ENCODE assay signal across 9 cellular contexts in genomic region chr11:65607614-65608426, GRCh38. TPM values are rescaled to one million over a fixed set of nuclear protein-coding genes. Genes with fewer than 3 reads are reported as not detected.
DNase-seq lines count a peak whose midpoint lies in the region; ATAC-seq, FAIRE-seq and TF ChIP-seq lines count a peak whose summit lies in the region.
"Had no signal": no experiment of that assay in that cellular context is flagged by ENCODE, and none has a peak within 500 bp of the region (broad histone marks: within the 10 kb centered on the region; RNA-seq: fewer than 3 reads in every experiment).

No MANE protein-coding gene starts in this region.

- SMC1A ChIA-PET in GM12878 (lab: Charles Lee; ENCODE audit: uncharacterized antibody, unreplicated experiment) = interaction anchor here (1.0 kb wide), 1 partner anchor 13 kb away, joined by 3 read pairs; no protein-coding TSS in a partner anchor

- TF ChIP-seq POLR2A in GM12878 (IDR thresholded peaks at IDR 0.05; ENCODE audit: low read depth, low read length) = peak; percentile 18; the same call in 1 of the 2 replicates
- no peak for TF ChIP-seq POLR2A in thyroid gland (IDR thresholded peaks at IDR 0.05)

- peak overlapping the region; percentile 38 for H3K4me3 Mint-ChIP-seq in CD4-positive, alpha-beta T cell
- peak overlapping the region; percentile 28 for H3K4me3 Mint-ChIP-seq in nephron progenitor cell
- H3K4me3 Mint-ChIP-seq: central memory CD8-positive, alpha-beta T cell had no signal

- RAD21 ChIA-PET in GM12878 (lab: Charles Lee; ENCODE audit: unreplicated experiment) = no interaction called here

- no peak overlapping the region for H3K9ac ChIP-seq in GM12878 (ENCODE audit: control insufficient read depth, insufficient read depth, low read length)

- no peaks in the 10 kb centered on the region for H3K27me3 ChIP-seq in CD4-positive, alpha-beta T cell (ENCODE audit: control insufficient read depth, insufficient read depth, low read length)
- H3K27me3 ChIP-seq in GM12878 (replicated peaks in 1 of 2; ENCODE audit: control insufficient read depth in 2 of 2, insufficient read depth in 2 of 2, low read length in 1 of 2) (no peaks in the 10 kb centered on the region), thyroid gland (no peaks in the 10 kb centered on the region)

- H4K20me1 ChIP-seq in GM12878 (ENCODE audit: control insufficient read depth, insufficient read depth) = no peaks in the 10 kb centered on the region; the same call in 1 of the 2 replicates

- no peaks in the 10 kb centered on the region for H3K27me3 Mint-ChIP-seq in CD4-positive, alpha-beta T cell
- peaks cover 9% of the 10 kb centered on the region for H3K27me3 Mint-ChIP-seq in nephron progenitor cell (ENCODE audit: low read depth, poor library complexity)
- H3K27me3 Mint-ChIP-seq: central memory CD8-positive, alpha-beta T cell had no signal

- peaks cover 85% of the 10 kb centered on the region for H3K36me3 Mint-ChIP-seq in CD4-positive, alpha-beta T cell (ENCODE audit: low read depth)
- peaks cover 47% of the 10 kb centered on the region for H3K36me3 Mint-ChIP-seq in nephron progenitor cell (ENCODE audit: low read depth)

- over 99% methylated on average over 37 of the region's 37 CpGs for WGBS in GM12878 (ENCODE audit: insufficient coverage, insufficient replicate concordance, low lambda C conversion rate, missing lambda C conversion rate)
- 79 to 80% methylated on average over 30 to 33 of the region's 37 CpGs for WGBS in thyroid gland, 2 donors

- no peak for TF ChIP-seq RAD21 in GM12878 (IDR thresholded peaks at IDR 0.05; ENCODE audit: insufficient read depth, low read depth, low read length)

- no peak overlapping the region for H3K27ac Mint-ChIP-seq in CD4-positive, alpha-beta T cell
- no peak overlapping the region for H3K27ac Mint-ChIP-seq in nephron progenitor cell

- H3K9me3 Mint-ChIP-seq in CD4-positive, alpha-beta T cell = no peaks in the 10 kb centered on the region
- H3K9me3 Mint-ChIP-seq in nephron progenitor cell = no peaks in the 10 kb centered on the region
- H3K9me3 Mint-ChIP-seq: central memory CD8-positive, alpha-beta T cell had no signal

- CTCF ChIA-PET in CD4-positive, alpha-beta T cell (lab: Charles Lee) = no interaction called here
- CTCF ChIA-PET in GM12878 (lab: Yijun Ruan, JAX) = interaction anchor here (0.9 to 1.5 kb wide), 2 partner anchors 13 to 20 kb away, joined by 3 read pairs; no protein-coding TSS in a partner anchor

- DNase-seq in CD4-positive, alpha-beta T cell = no peak
- DNase-seq in GM12878 (ENCODE audit: low read depth, low spot score) (no peak), nephron progenitor cell (no peak), thyroid gland (no peak)
- DNase-seq: stimulated activated CD4-positive, alpha-beta T cell treated with anti-CD3 and anti-CD28 coated beads, Interleukin-12 subunit alpha, Interleukin-12 subunit beta, amount 100 ng/mL, for 4 hours had no signal

- no peak for TF ChIP-seq EP300 in GM12878 (IDR thresholded peaks at IDR 0.05; ENCODE audit: borderline replicate concordance in 1 of 2, control insufficient read depth in 1 of 2, low read depth in 2 of 2, low read length in 2 of 2)

- POLR2A ChIA-PET in CD4-positive, alpha-beta T cell (lab: Charles Lee) = no interaction called here
- POLR2A ChIA-PET in GM12878 (lab: Charles Lee) = interaction anchor here (0.6 to 2.5 kb wide), 2 partner anchors 14 to 48 kb away, joined by 3 to 12 read pairs; no protein-coding TSS in a partner anchor

- H3K27ac ChIP-seq in CD4-positive, alpha-beta T cell (ENCODE audit: low read depth, low read length) = no peak overlapping the region
- H3K27ac ChIP-seq in GM12878 (ENCODE audit: control insufficient read depth, insufficient read depth) = no peak overlapping the region
- H3K27ac ChIP-seq in thyroid gland = peak overlapping the region in 1 of 3 donors; percentile 44

- no peak for TF ChIP-seq CTCF in CD4-positive, alpha-beta T cell (IDR thresholded peaks at IDR 0.05)
- TF ChIP-seq CTCF in GM12878 (IDR thresholded peaks at IDR 0.05 in 2 of 3, conservative IDR thresholded peaks at IDR 0.05 in 1 of 3; ENCODE audit: control insufficient read depth in 2 of 3, extremely low read depth in 1 of 3, insufficient read depth in 1 of 3, low read depth in 3 of 3, low read length in 3 of 3) (no peak), nephron progenitor cell (IDR thresholded peaks at IDR 0.05) (no peak), thyroid gland (IDR thresholded peaks at IDR 0.05) (no peak)

- no peak for FAIRE-seq in GM12878 (lab: Jason Lieb, UNC)
- FAIRE-seq: kidney had no signal

- no peak for ATAC-seq in CD4-positive, alpha-beta T cell (ENCODE audit: poor library complexity)
- ATAC-seq in GM12878 = no peak
- ATAC-seq in GM18870 (IDR thresholded peaks at IDR 0.05; ENCODE audit: unreplicated experiment) = no peak
- no peak for ATAC-seq in HG03354 (IDR thresholded peaks at IDR 0.05; ENCODE audit: poor library complexity, severe bottlenecking, unreplicated experiment)

- intact Hi-C loops in CD4-positive, alpha-beta T cell (cut with DNase I, micrococcal nuclease) = no loop called here
- intact Hi-C loops in GM12878 (cut with micrococcal nuclease; ENCODE audit: unreplicated experiment) (no loop called here), thyroid gland (cut with DNase I) (no loop called here)

- no peak overlapping the region for H3K4me2 ChIP-seq in GM12878 (ENCODE audit: control insufficient read depth, insufficient read depth)

- H2AFZ ChIP-seq in GM12878 (ENCODE audit: control insufficient read depth, low read depth, low read length) = no peak overlapping the region

- H3K4me1 Mint-ChIP-seq in CD4-positive, alpha-beta T cell (ENCODE audit: low read depth) = peaks cover 31% of the 10 kb centered on the region
- peaks cover 44% of the 10 kb centered on the region for H3K4me1 Mint-ChIP-seq in nephron progenitor cell

- H3K4me3 ChIP-seq in GM12878 = no peak overlapping the region
- peak overlapping the region in 1 of 3 donors; percentile 15 for H3K4me3 ChIP-seq in thyroid gland (replicated peaks in 1 of 3)

- BruUV-seq in GM12878 (replicated peaks; lab: Mats Ljungman, UMichigan) = no TSS peak

- H3K9me3 ChIP-seq in CD4-positive, alpha-beta T cell (ENCODE audit: control insufficient read depth, low read length) = no peaks in the 10 kb centered on the region
- H3K9me3 ChIP-seq in GM12878 (replicated peaks; ENCODE audit: control insufficient read depth, insufficient read depth, low read length) (no peaks in the 10 kb centered on the region), thyroid gland (no peaks in the 10 kb centered on the region)

- H3K36me3 ChIP-seq in GM12878 (ENCODE audit: control insufficient read depth in 2 of 2, insufficient read depth in 2 of 2, low read length in 1 of 2) (peaks cover 18 to 33% of the 10 kb centered on the region in 2 experiments; a peak in 3 of 4 replicates), thyroid gland (peaks cover 25% of the 10 kb centered on the region in 2 donors)

- H3K79me2 ChIP-seq in GM12878 (ENCODE audit: control insufficient read depth, insufficient read depth, low read length) = peaks cover 26% of the 10 kb centered on the region

- in situ Hi-C loops in GM12878 (cut with MboI) = no loop called here

- H3K4me1 ChIP-seq in GM12878 (ENCODE audit: control insufficient read depth, insufficient read depth, low read length) = peaks cover 12% of the 10 kb centered on the region
- peaks cover 18 to 48% of the 10 kb centered on the region in 2 donors for H3K4me1 ChIP-seq in thyroid gland

RNA-seq across cellular contexts. Expression of gene MAP3K11, which starts 6.2 kb away (rescaled TPM):
- total RNA-seq in CD4-positive, alpha-beta T cell = 10 to 100 TPM; 45.2 to 45.8 TPM
- total RNA-seq in GM12878 (2013; cell fraction: nucleolus; rRNA removed) = 95.3 and 109 TPM in 2 replicates
- total RNA-seq in GM12878 (2014; rRNA removed) = 37.4 and 39.9 TPM in 2 replicates
- total RNA-seq in GM12878 (2014; rRNA removed; fragmentation: Illumina TruSeq; extraction: Trizol) = 13.6 and 15.1 TPM in 2 replicates
- 62.6 and 64.7 TPM in 2 replicates for total RNA-seq in GM12878 (2021)
- 8.2 TPM for polyA plus RNA-seq in GM12878 (2011; ENCODE audit: low read depth)
- 17.0 and 27.9 TPM in 2 replicates for polyA plus RNA-seq in GM12878 (2011; rRNA removed)
- 43.4 and 59.7 TPM in 2 replicates for polyA plus RNA-seq in GM12878 (2011; cell fraction: cytosol; rRNA removed)
- polyA plus RNA-seq in GM12878 (2011; cell fraction: nucleus; rRNA removed) = 80.4 and 99.7 TPM in 2 replicates
- polyA plus RNA-seq in GM12878 (2012) = 29.2 and 38.0 TPM in 2 replicates
- polyA plus RNA-seq in GM12878 (2014; fragmentation: Illumina TruSeq; extraction: Trizol) = 6.6 and 14.0 TPM in 2 replicates
- polyA plus RNA-seq in GM12878 (2014; fragmentation: Nextera tagmentation; extraction: Ambion mirVana) = 1 to 10 TPM; 1.5 to 1.9 TPM
- 51.8 and 58.7 TPM in 2 replicates for polyA plus RNA-seq in GM12878 (2014; rRNA removed)
- polyA plus RNA-seq in GM12878 (2016; fragmentation: Nextera tagmentation; extraction: Ambion mirVana) = 10 to 100 TPM; 22.1 to 27.3 TPM
- polyA minus RNA-seq in GM12878 (2011; rRNA and poly(A)+ RNA removed) = 31.5 and 53.3 TPM in 2 replicates
- 23.3 and 23.7 TPM in 2 replicates for polyA minus RNA-seq in GM12878 (2011; cell fraction: cytosol; rRNA and poly(A)+ RNA removed)
- polyA minus RNA-seq in GM12878 (2011; cell fraction: nucleus; rRNA and poly(A)+ RNA removed) = 31.8 and 54.0 TPM in 2 replicates
- 10 to 100 TPM; 43.1 to 67.8 (median 51.3) TPM for total RNA-seq in thyroid gland

RNA-seq across cellular contexts. Expression of gene PCNX3, which starts 7.8 kb away (rescaled TPM):
- 10 to 100 TPM; 37.3 to 40.5 TPM for total RNA-seq in CD4-positive, alpha-beta T cell
- total RNA-seq in GM12878 (2013; cell fraction: nucleolus; rRNA removed) = 38.1 and 44.3 TPM in 2 replicates
- total RNA-seq in GM12878 (2014; rRNA removed) (14.0 and 19.9 TPM in 2 replicates), GM12878 (2014; rRNA removed; fragmentation: Illumina TruSeq; extraction: Trizol) (5.4 and 7.3 TPM in 2 replicates), GM12878 (2021) (39.0 and 46.6 TPM in 2 replicates), thyroid gland (10 to 100 TPM; 18.9 to 54.2 (median 47.0) TPM)
- polyA plus RNA-seq in GM12878 (2011; ENCODE audit: low read depth) = 8.1 TPM
- polyA plus RNA-seq in GM12878 (2011; rRNA removed) (2.9 and 8.2 TPM in 2 replicates), GM12878 (2014; fragmentation: Illumina TruSeq; extraction: Trizol) (1.7 and 8.6 TPM in 2 replicates), GM12878 (2014; fragmentation: Nextera tagmentation; extraction: Ambion mirVana) (under 1 TPM; 0.03 to 0.15 TPM), GM12878 (2014; rRNA removed) (34.1 and 40.2 TPM in 2 replicates), GM12878 (2016; fragmentation: Nextera tagmentation; extraction: Ambion mirVana) (10 to 100 TPM in 1 of 2 experiments, 1 to 10 TPM in 1; 6.8 to 10.3 TPM)
- polyA plus RNA-seq in GM12878 (2011; cell fraction: cytosol; rRNA removed) = 19.6 and 23.7 TPM in 2 replicates
- 93.1 and 120 TPM in 2 replicates for polyA plus RNA-seq in GM12878 (2011; cell fraction: nucleus; rRNA removed)
- 16.6 and 21.0 TPM in 2 replicates for polyA plus RNA-seq in GM12878 (2012)
- polyA minus RNA-seq in GM12878 (2011; rRNA and poly(A)+ RNA removed) = 12.1 and 24.9 TPM in 2 replicates
- polyA minus RNA-seq in GM12878 (2011; cell fraction: cytosol; rRNA and poly(A)+ RNA removed) = 17.2 and 18.4 TPM in 2 replicates
- 29.3 and 54.2 TPM in 2 replicates for polyA minus RNA-seq in GM12878 (2011; cell fraction: nucleus; rRNA and poly(A)+ RNA removed)

RNA-seq across cellular contexts. Expression of gene KCNK7, which starts 12.2 kb away (rescaled TPM):
- total RNA-seq in CD4-positive, alpha-beta T cell = 1 to 10 TPM; 4.9 to 5.0 TPM
- total RNA-seq in GM12878 (2013; cell fraction: nucleolus; rRNA removed) = 0.42 and 0.67 TPM in 2 replicates
- total RNA-seq in GM12878 (2014; rRNA removed) (0.16 and 0.23 TPM in 2 replicates), GM12878 (2014; rRNA removed; fragmentation: Illumina TruSeq; extraction: Trizol) (not detected in 2 replicates), GM12878 (2021) (0.29 and 0.54 TPM in 2 replicates), thyroid gland (1 to 10 TPM in 1 of 4 donors, not detected in 3; 1.2 TPM)
- not detected for polyA plus RNA-seq in GM12878 (2011; ENCODE audit: low read depth)
- polyA plus RNA-seq in GM12878 (2011; rRNA removed) (not detected in 2 replicates), GM12878 (2014; fragmentation: Illumina TruSeq; extraction: Trizol) (not detected in 2 replicates), GM12878 (2014; fragmentation: Nextera tagmentation; extraction: Ambion mirVana) (under 1 TPM in 1 of 2 experiments, not detected in 1; 0.11 TPM), GM12878 (2014; rRNA removed) (0.15 TPM in 1 of 2 replicates, not detected in the other), GM12878 (2016; fragmentation: Nextera tagmentation; extraction: Ambion mirVana) (not detected)
- polyA plus RNA-seq in GM12878 (2011; cell fraction: cytosol; rRNA removed) = 0.08 TPM in 1 of 2 replicates, not detected in the other
- 0.16 and 0.46 TPM in 2 replicates for polyA plus RNA-seq in GM12878 (2011; cell fraction: nucleus; rRNA removed)
- 0.08 and 0.80 TPM in 2 replicates for polyA plus RNA-seq in GM12878 (2012)
- polyA minus RNA-seq in GM12878 (2011; rRNA and poly(A)+ RNA removed) = 1.4 TPM in 1 of 2 replicates, not detected in the other
- polyA minus RNA-seq in GM12878 (2011; cell fraction: cytosol; rRNA and poly(A)+ RNA removed) = not detected in 2 replicates
- not detected in 2 replicates for polyA minus RNA-seq in GM12878 (2011; cell fraction: nucleus; rRNA and poly(A)+ RNA removed)

RNA-seq across cellular contexts. Expression of gene SIPA1, which starts 30.1 kb away (rescaled TPM):
- 100 to 1,000 TPM; 272 to 298 TPM for total RNA-seq in CD4-positive, alpha-beta T cell
- total RNA-seq in GM12878 (2013; cell fraction: nucleolus; rRNA removed) = 136 and 145 TPM in 2 replicates
- 51.7 and 61.2 TPM in 2 replicates for total RNA-seq in GM12878 (2014; rRNA removed)
- total RNA-seq in GM12878 (2014; rRNA removed; fragmentation: Illumina TruSeq; extraction: Trizol) = 26.9 and 34.2 TPM in 2 replicates
- total RNA-seq in GM12878 (2021) = 132 and 139 TPM in 2 replicates
- polyA plus RNA-seq in GM12878 (2011; ENCODE audit: low read depth) = 14.6 TPM
- polyA plus RNA-seq in GM12878 (2011; rRNA removed) = 24.0 and 64.1 TPM in 2 replicates
- polyA plus RNA-seq in GM12878 (2011; cell fraction: cytosol; rRNA removed) = 72.9 and 124 TPM in 2 replicates
- 436 and 511 TPM in 2 replicates for polyA plus RNA-seq in GM12878 (2011; cell fraction: nucleus; rRNA removed)
- polyA plus RNA-seq in GM12878 (2012) = 69.0 and 88.3 TPM in 2 replicates
- 4.9 and 16.0 TPM in 2 replicates for polyA plus RNA-seq in GM12878 (2014; fragmentation: Illumina TruSeq; extraction: Trizol)
- polyA plus RNA-seq in GM12878 (2014; fragmentation: Nextera tagmentation; extraction: Ambion mirVana) = 1 to 10 TPM; 1.0 to 5.5 TPM
- polyA plus RNA-seq in GM12878 (2014; rRNA removed) = 64.2 and 66.8 TPM in 2 replicates
- 10 to 100 TPM; 18.3 to 32.7 TPM for polyA plus RNA-seq in GM12878 (2016; fragmentation: Nextera tagmentation; extraction: Ambion mirVana)
- polyA minus RNA-seq in GM12878 (2011; rRNA and poly(A)+ RNA removed) = 131 and 204 TPM in 2 replicates
- 70.8 and 88.3 TPM in 2 replicates for polyA minus RNA-seq in GM12878 (2011; cell fraction: cytosol; rRNA and poly(A)+ RNA removed)
- polyA minus RNA-seq in GM12878 (2011; cell fraction: nucleus; rRNA and poly(A)+ RNA removed) = 87.9 and 144 TPM in 2 replicates
- total RNA-seq in thyroid gland = 10 to 100 TPM; 19.2 to 40.6 (median 32.7) TPM

RNA-seq across cellular contexts. Expression of gene EHBP1L1, which starts 32.0 kb away (rescaled TPM):
- total RNA-seq in CD4-positive, alpha-beta T cell = 10 to 100 TPM; 82.6 to 88.5 TPM
- total RNA-seq in GM12878 (2013; cell fraction: nucleolus; rRNA removed) = 101 and 114 TPM in 2 replicates
- total RNA-seq in GM12878 (2014; rRNA removed) = 63.3 and 74.6 TPM in 2 replicates
- total RNA-seq in GM12878 (2014; rRNA removed; fragmentation: Illumina TruSeq; extraction: Trizol) = 32.9 and 37.1 TPM in 2 replicates
- total RNA-seq in GM12878 (2021) = 90.7 and 92.7 TPM in 2 replicates
- polyA plus RNA-seq in GM12878 (2011; ENCODE audit: low read depth) = 22.5 TPM
- 21.5 and 28.4 TPM in 2 replicates for polyA plus RNA-seq in GM12878 (2011; rRNA removed)
- polyA plus RNA-seq in GM12878 (2011; cell fraction: cytosol; rRNA removed) = 37.0 and 59.7 TPM in 2 replicates
- 195 and 323 TPM in 2 replicates for polyA plus RNA-seq in GM12878 (2011; cell fraction: nucleus; rRNA removed)
- polyA plus RNA-seq in GM12878 (2012) = 52.1 and 68.8 TPM in 2 replicates
- polyA plus RNA-seq in GM12878 (2014; fragmentation: Illumina TruSeq; extraction: Trizol) = 34.3 and 39.8 TPM in 2 replicates
- under 1 TPM; 0.06 to 0.09 TPM for polyA plus RNA-seq in GM12878 (2014; fragmentation: Nextera tagmentation; extraction: Ambion mirVana)
- polyA plus RNA-seq in GM12878 (2014; rRNA removed) = 99.4 and 117 TPM in 2 replicates
- 10 to 100 TPM; 15.5 to 18.9 TPM for polyA plus RNA-seq in GM12878 (2016; fragmentation: Nextera tagmentation; extraction: Ambion mirVana)
- 22.7 and 40.4 TPM in 2 replicates for polyA minus RNA-seq in GM12878 (2011; rRNA and poly(A)+ RNA removed)
- 33.2 and 33.8 TPM in 2 replicates for polyA minus RNA-seq in GM12878 (2011; cell fraction: cytosol; rRNA and poly(A)+ RNA removed)
- polyA minus RNA-seq in GM12878 (2011; cell fraction: nucleus; rRNA and poly(A)+ RNA removed) = 24.8 and 46.7 TPM in 2 replicates
- 10 to 100 TPM in 2 of 4 donors, 1 to 10 TPM in 2; 8.6 to 18.8 (median 12.0) TPM for total RNA-seq in thyroid gland
